Comparison of ENCODE assay signal across 1 cellular context in the genomic region with DNA sequence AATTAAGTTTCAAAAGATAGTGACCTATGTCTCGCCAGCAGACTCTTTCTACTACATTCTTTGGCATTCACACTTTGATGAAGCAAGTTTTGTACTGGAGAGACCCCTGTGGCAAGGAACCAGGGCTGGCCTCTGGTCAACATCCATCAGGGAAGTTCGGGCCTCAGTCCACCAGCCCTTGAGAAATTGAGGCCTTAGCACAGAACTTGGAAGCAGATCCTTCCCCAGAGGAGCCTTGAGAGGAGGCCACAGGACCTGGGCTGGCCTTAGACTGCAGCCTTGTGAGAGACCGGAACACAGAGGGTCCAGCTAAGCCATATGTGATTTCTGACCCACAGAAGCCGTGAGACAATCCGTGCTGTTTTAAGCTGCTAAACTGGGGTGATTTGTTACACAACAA.
TF ChIP-seq lines count a peak whose summit lies in the region.

No MANE protein-coding gene starts in this region.

TF ChIP-seq in H1, 55 proteins besides CTCF, POLR2A, EP300 and RAD21 (continued from another document):
- no peak for TF ChIP-seq TAF1 (IDR thresholded peaks at IDR 0.05; ENCODE audit: low read depth, low read length)
